In genomic region chr21:44761011-44761729, GRCh38 we compare ENCODE assay signal across 10 cellular contexts. TPM values are rescaled to one million over a fixed set of nuclear protein-coding genes. Genes with fewer than 3 reads are reported as not detected.
A peak's percentile ranks its signal among the peaks of the same experiment; 100 is the strongest.
DNase-seq lines count a peak whose midpoint lies in the region; ATAC-seq and TF ChIP-seq lines count a peak whose summit lies in the region.
"Had no signal": no experiment of that assay in that cellular context is flagged by ENCODE, and none has a peak within 500 bp of the region (broad histone marks: within the 10 kb centered on the region; RNA-seq: fewer than 3 reads in every experiment).

No MANE protein-coding gene starts in this region.

- peak; percentile 47 for DNase-seq in NCI-H2029 (lab: John Stamatoyannopoulos, UW)
- DNase-seq in NCI-H2029 treated with DMSO at 0.1 percent for 48 hours (lab: John Stamatoyannopoulos, UW), result no peak
- no peak for DNase-seq in brain microvascular endothelial cell
- DNase-seq in mucosa of descending colon, result peak in 2 of 3 donors; percentile 73 to 77
- DNase-seq in omental fat pad (ENCODE audit: low spot score), result no peak
- no peak for DNase-seq in stimulated activated naive B cell treated with anti-CD40 and anti-IgM and Interleukin-4, amounts not matched to agents 10 μg/mL and 1 μg/mL and 100 μg/mL, for 72 hours

- H3K4me3 Mint-ChIP-seq in stimulated activated naive B cell treated with anti-CD40 and anti-IgM and Interleukin-4, amounts not matched to agents 10 μg/mL and 1 μg/mL and 100 μg/mL, for 72 hours, result no peak overlapping the region

- no peaks in the 10 kb centered on the region for H3K9me3 ChIP-seq in mucosa of descending colon

- no peaks in the 10 kb centered on the region for H3K9me3 Mint-ChIP-seq in stimulated activated naive B cell treated with anti-CD40 and anti-IgM and Interleukin-4, amounts not matched to agents 10 μg/mL and 1 μg/mL and 100 μg/mL, for 72 hours

- H3K27me3 ChIP-seq in brain microvascular endothelial cell (replicated peaks), result no peaks in the 10 kb centered on the region

- H3K4me1 ChIP-seq in mucosa of descending colon (ENCODE audit: low read depth), result peaks cover 10% of the 10 kb centered on the region

- TF ChIP-seq CTCF in LNCAP (IDR thresholded peaks at IDR 0.05) (peak; percentile 64), brain microvascular endothelial cell (IDR thresholded peaks at IDR 0.05; ENCODE audit: low read depth, low read length, missing control alignments) (peak; percentile 49), mucosa of descending colon (IDR thresholded peaks at IDR 0.05) (peak; percentile 62), omental fat pad (IDR thresholded peaks at IDR 0.05) (no peak)

- no peaks in the 10 kb centered on the region for H3K36me3 ChIP-seq in brain microvascular endothelial cell (replicated peaks)
- H3K36me3 ChIP-seq in mucosa of descending colon (ENCODE audit: low read depth), result no peaks in the 10 kb centered on the region

- ATAC-seq in mucosa of descending colon (peak; percentile 80), omental fat pad (ENCODE audit: low FRiP score) (no peak), GM18517 (IDR thresholded peaks at IDR 0.05; ENCODE audit: unreplicated experiment) (no peak)
- ATAC-seq in stimulated activated naive B cell treated with anti-CD40 and anti-IgM and Interleukin-4, amounts not matched to agents 10 μg/mL and 1 μg/mL and 100 μg/mL, for 72 hours (replicated peaks), result no peak
- ATAC-seq: activated CD4-positive, CD25-positive, alpha-beta regulatory T cell treated with anti-CD3 and anti-CD28 coated beads, Interleukin-2, amount 50 U/mL, for 24 hours had no signal

- H3K27ac ChIP-seq in brain microvascular endothelial cell, result no peak overlapping the region

- in situ Hi-C loops in brain microvascular endothelial cell (cut with HindIII; ENCODE audit: low pct_ligation_motif_present, low sequenced_read_pairs), result no loop called here

- H3K27ac Mint-ChIP-seq in stimulated activated naive B cell treated with anti-CD40 and anti-IgM and Interleukin-4, amounts not matched to agents 10 μg/mL and 1 μg/mL and 100 μg/mL, for 72 hours, result no peak overlapping the region

- no peaks in the 10 kb centered on the region for H3K27me3 Mint-ChIP-seq in stimulated activated naive B cell treated with anti-CD40 and anti-IgM and Interleukin-4, amounts not matched to agents 10 μg/mL and 1 μg/mL and 100 μg/mL, for 72 hours

- intact Hi-C loops in mucosa of descending colon (cut with DNase I, micrococcal nuclease), result no loop called here

- H3K36me3 Mint-ChIP-seq in stimulated activated naive B cell treated with anti-CD40 and anti-IgM and Interleukin-4, amounts not matched to agents 10 μg/mL and 1 μg/mL and 100 μg/mL, for 72 hours, result peaks cover 12 to 17% of the 10 kb centered on the region in 2 donors

- peaks cover 8 to 10% of the 10 kb centered on the region in 2 donors for H3K4me1 Mint-ChIP-seq in stimulated activated naive B cell treated with anti-CD40 and anti-IgM and Interleukin-4, amounts not matched to agents 10 μg/mL and 1 μg/mL and 100 μg/mL, for 72 hours

- H3K4me3 ChIP-seq in brain microvascular endothelial cell (ENCODE audit: low read depth, low read length) (no peak overlapping the region), mucosa of descending colon (no peak overlapping the region)

RNA-seq across cellular contexts. Expression of gene UBE2G2, which starts 40.5 kb away (rescaled TPM):
- total RNA-seq in mucosa of descending colon, result 10 to 100 TPM; 64.2 to 85.4 (median 66.8) TPM
- 100 to 1,000 TPM in 3 of 4 donors, 10 to 100 TPM in 1; 95.8 to 187 (median 103) TPM for total RNA-seq in omental fat pad

RNA-seq across cellular contexts. Expression of gene TSPEAR, which starts 49.8 kb away (rescaled TPM):
- total RNA-seq in mucosa of descending colon (under 1 TPM in 1 of 3 donors, not detected in 2; 0.28 TPM), omental fat pad (under 1 TPM in 1 of 4 donors, not detected in 3; 0.19 TPM)
- total RNA-seq: myocyte had no signal

RNA-seq across cellular contexts. Expression of gene SUMO3, which starts 56.7 kb away (rescaled TPM):
- total RNA-seq in mucosa of descending colon (10 to 100 TPM; 68.9 to 76.9 (median 69.4) TPM), omental fat pad (10 to 100 TPM; 55.5 to 62.9 (median 60.2) TPM)

Comparison
In these comparisons a context has a peak if more than half of its experiments do, and no peak if none do; other contexts are left out.
1. DNase-seq: peak in NCI-H2029 (single experiment) and mucosa of descending colon (2 of 3); none in NCI-H2029 treated with DMSO at 0.1 percent for 48 hours (single experiment), brain microvascular endothelial cell (single experiment), omental fat pad (single experiment) and stimulated activated naive B cell treated with anti-CD40 and anti-IgM and Interleukin-4, amounts not matched to agents 10 μg/mL and 1 μg/mL and 100 μg/mL, for 72 hours (single experiment).
2. CTCF ChIP-seq: peak in LNCAP (single experiment), brain microvascular endothelial cell (single experiment) and mucosa of descending colon (single experiment); none in omental fat pad (0 of 3).